In the genomic region with DNA sequence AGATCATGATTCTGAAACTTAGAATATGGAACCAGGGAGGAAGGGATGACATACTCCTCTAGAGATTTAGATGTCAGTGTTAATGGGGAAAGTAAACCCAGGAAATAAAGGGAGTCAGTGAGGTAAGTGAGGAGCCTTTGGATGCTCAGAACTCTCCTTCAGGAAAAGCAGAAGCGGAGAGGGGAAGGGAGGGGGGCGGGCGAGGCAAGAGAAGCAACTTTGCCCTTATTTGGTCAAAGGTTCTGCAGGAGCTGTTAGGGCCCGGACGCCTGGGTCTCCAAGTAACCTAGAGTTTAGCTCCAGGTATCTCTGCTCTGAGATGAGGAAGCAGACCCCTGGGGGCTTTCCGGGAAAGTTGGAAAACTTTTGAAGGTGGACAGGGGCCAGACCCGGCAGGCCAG, we compare ENCODE assay signal across 1 cellular context.
TF ChIP-seq lines count a peak whose summit lies in the region.

No MANE protein-coding gene starts in this region.

TF ChIP-seq in GM12878, 131 proteins besides CTCF, POLR2A, EP300 and RAD21 (continued from another document and continues in another):
- no peak for TF ChIP-seq BCLAF1 (IDR thresholded peaks at IDR 0.05)
- TF ChIP-seq NR2C1 (IDR thresholded peaks at IDR 0.05), result no peak
- no peak for TF ChIP-seq MYB (IDR thresholded peaks at IDR 0.05; ENCODE audit: borderline replicate concordance, low read depth, low read length)
- TF ChIP-seq MEF2A (IDR thresholded peaks at IDR 0.05; ENCODE audit: insufficient read depth, low read depth, low read length), result no peak
- no peak for TF ChIP-seq RFX5 (IDR thresholded peaks at IDR 0.05; ENCODE audit: low read depth, low read length)
- TF ChIP-seq POLR2AphosphoS5 (IDR thresholded peaks at IDR 0.05; ENCODE audit: low read length), result peak; percentile 51
- TF ChIP-seq, protein P1, sequence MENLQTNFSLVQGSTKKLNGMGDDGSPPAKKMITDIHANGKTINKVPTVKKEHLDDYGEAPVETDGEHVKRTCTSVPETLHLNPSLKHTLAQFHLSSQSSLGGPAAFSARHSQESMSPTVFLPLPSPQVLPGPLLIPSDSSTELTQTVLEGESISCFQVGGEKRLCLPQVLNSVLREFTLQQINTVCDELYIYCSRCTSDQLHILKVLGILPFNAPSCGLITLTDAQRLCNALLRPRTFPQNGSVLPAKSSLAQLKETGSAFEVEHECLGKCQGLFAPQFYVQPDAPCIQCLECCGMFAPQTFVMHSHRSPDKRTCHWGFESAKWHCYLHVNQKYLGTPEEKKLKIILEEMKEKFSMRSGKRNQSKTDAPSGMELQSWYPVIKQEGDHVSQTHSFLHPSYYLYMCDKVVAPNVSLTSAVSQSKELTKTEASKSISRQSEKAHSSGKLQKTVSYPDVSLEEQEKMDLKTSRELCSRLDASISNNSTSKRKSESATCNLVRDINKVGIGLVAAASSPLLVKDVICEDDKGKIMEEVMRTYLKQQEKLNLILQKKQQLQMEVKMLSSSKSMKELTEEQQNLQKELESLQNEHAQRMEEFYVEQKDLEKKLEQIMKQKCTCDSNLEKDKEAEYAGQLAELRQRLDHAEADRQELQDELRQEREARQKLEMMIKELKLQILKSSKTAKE (IDR thresholded peaks at IDR 0.05; ENCODE audit: low read depth, poor library complexity, severe bottlenecking), result no peak
- TF ChIP-seq RBBP5 (conservative IDR thresholded peaks at IDR 0.05), result no peak
- no peak for TF ChIP-seq NR2F1 (conservative IDR thresholded peaks at IDR 0.05)
- no peak for TF ChIP-seq CREM (IDR thresholded peaks at IDR 0.05; ENCODE audit: low read depth)
- TF ChIP-seq POLR2AphosphoS2 (IDR thresholded peaks at IDR 0.05; ENCODE audit: low read depth, low read length), result no peak; the same call in 1 of the 2 replicates
- TF ChIP-seq ZBTB40 (IDR thresholded peaks at IDR 0.05; ENCODE audit: borderline replicate concordance), result no peak
- no peak for TF ChIP-seq KDM1A (IDR thresholded peaks at IDR 0.05; ENCODE audit: borderline replicate concordance)
- no peak for TF ChIP-seq ZNF217 (IDR thresholded peaks at IDR 0.05)
- no peak for TF ChIP-seq SMARCA5 (IDR thresholded peaks at IDR 0.05)
- TF ChIP-seq SRF (IDR thresholded peaks at IDR 0.05; ENCODE audit: low read depth in 2 of 2, low read length in 2 of 2), result peak; percentile 85 to 97
- TF ChIP-seq PBX3 (IDR thresholded peaks at IDR 0.05; ENCODE audit: insufficient replicate concordance, low read depth, low read length), result peak; percentile 15
- TF ChIP-seq ASH2L (IDR thresholded peaks at IDR 0.05; ENCODE audit: borderline replicate concordance, low read depth), result no peak
- no peak for TF ChIP-seq BCL11A (IDR thresholded peaks at IDR 0.05; ENCODE audit: low read depth, low read length)
- TF ChIP-seq ELK1 (IDR thresholded peaks at IDR 0.05; ENCODE audit: low read depth, low read length), result peak; percentile 54
- TF ChIP-seq NKRF (conservative IDR thresholded peaks at IDR 0.05), result no peak
- TF ChIP-seq SIX5 (IDR thresholded peaks at IDR 0.05; ENCODE audit: low read depth, low read length, severe bottlenecking), result no peak
- TF ChIP-seq SREBF1 (IDR thresholded peaks at IDR 0.05; ENCODE audit: low read length), result no peak
- no peak for TF ChIP-seq ZBED1 (IDR thresholded peaks at IDR 0.05; ENCODE audit: borderline replicate concordance)
- no peak for TF ChIP-seq NFXL1 (IDR thresholded peaks at IDR 0.05; ENCODE audit: borderline replicate concordance)
- TF ChIP-seq ESRRA (IDR thresholded peaks at IDR 0.05; ENCODE audit: low read length), result no peak
- TF ChIP-seq SREBF2 (IDR thresholded peaks at IDR 0.05; ENCODE audit: low read length), result no peak
- TF ChIP-seq MYC (IDR thresholded peaks at IDR 0.05; ENCODE audit: insufficient read depth, insufficient read length, insufficient replicate concordance, low read length, severe bottlenecking), result no peak
- no peak for TF ChIP-seq KLF5 (IDR thresholded peaks at IDR 0.05; ENCODE audit: partially characterized antibody)
- TF ChIP-seq TCF3 (IDR thresholded peaks at IDR 0.05; ENCODE audit: borderline replicate concordance, insufficient read depth, low read depth, low read length), result no peak
- TF ChIP-seq TCF12 (IDR thresholded peaks at IDR 0.05; ENCODE audit: low read depth, low read length), result no peak
- TF ChIP-seq, protein P2, sequence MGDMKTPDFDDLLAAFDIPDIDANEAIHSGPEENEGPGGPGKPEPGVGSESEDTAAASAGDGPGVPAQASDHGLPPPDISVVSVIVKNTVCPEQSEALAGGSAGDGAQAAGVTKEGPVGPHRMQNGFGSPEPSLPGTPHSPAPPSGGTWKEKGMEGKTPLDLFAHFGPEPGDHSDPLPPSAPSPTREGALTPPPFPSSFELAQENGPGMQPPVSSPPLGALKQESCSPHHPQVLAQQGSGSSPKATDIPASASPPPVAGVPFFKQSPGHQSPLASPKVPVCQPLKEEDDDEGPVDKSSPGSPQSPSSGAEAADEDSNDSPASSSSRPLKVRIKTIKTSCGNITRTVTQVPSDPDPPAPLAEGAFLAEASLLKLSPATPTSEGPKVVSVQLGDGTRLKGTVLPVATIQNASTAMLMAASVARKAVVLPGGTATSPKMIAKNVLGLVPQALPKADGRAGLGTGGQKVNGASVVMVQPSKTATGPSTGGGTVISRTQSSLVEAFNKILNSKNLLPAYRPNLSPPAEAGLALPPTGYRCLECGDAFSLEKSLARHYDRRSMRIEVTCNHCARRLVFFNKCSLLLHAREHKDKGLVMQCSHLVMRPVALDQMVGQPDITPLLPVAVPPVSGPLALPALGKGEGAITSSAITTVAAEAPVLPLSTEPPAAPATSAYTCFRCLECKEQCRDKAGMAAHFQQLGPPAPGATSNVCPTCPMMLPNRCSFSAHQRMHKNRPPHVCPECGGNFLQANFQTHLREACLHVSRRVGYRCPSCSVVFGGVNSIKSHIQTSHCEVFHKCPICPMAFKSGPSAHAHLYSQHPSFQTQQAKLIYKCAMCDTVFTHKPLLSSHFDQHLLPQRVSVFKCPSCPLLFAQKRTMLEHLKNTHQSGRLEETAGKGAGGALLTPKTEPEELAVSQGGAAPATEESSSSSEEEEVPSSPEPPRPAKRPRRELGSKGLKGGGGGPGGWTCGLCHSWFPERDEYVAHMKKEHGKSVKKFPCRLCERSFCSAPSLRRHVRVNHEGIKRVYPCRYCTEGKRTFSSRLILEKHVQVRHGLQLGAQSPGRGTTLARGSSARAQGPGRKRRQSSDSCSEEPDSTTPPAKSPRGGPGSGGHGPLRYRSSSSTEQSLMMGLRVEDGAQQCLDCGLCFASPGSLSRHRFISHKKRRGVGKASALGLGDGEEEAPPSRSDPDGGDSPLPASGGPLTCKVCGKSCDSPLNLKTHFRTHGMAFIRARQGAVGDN (IDR thresholded peaks at IDR 0.05), result no peak
- no peak for TF ChIP-seq ATF2 (IDR thresholded peaks at IDR 0.05; ENCODE audit: low read length)
